Comparison of ENCODE assay signal across 8 cellular contexts in the genomic region with DNA sequence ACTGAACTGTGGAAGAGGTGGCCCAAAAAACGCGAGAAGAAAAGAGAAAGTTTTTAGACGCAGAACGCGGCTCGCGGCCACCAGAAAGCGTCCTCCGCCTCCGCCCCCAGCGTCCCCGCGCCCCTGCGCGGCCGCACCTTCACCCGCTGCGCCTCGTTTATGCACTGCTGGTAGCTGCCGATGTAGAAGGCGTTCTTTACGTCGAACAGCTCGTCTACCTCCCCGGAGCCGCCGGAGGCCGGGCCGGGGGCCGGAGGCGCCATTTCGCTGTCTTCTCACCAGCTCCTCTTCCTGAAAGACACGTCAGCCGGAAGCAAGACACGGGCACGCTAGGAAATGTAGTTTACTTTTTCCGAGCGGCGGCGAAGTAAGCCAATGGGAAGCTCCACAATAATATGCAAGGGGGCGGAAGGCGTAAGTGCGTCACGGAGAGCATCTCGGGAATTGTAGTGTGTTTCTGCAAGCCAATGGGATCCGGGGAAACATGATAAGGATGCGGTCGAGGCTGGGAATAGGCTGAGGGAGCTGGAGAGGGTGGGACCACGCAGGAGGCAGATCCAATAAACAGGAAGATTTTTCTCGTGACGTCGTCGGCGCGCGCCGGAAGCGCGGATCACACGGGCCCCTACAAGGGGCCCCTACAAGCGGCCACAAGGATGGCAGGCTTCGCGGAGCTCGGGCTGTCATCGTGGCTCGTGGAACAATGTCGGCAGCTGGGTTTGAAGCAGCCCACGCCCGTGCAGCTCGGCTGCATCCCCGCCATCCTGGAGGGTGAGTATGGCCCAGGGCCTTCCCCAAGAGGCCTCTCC. TPM values are rescaled to one million over a fixed set of nuclear protein-coding genes. Genes with fewer than 3 reads are reported as not detected.
DNase-seq lines count a peak whose midpoint lies in the region; ATAC-seq and TF ChIP-seq lines count a peak whose summit lies in the region.

A gene (minus strand): TSS at position 302 of the 809 bp plus-strand sequence. CDS start 39 bp downstream, at position 263.
A gene with protein sequence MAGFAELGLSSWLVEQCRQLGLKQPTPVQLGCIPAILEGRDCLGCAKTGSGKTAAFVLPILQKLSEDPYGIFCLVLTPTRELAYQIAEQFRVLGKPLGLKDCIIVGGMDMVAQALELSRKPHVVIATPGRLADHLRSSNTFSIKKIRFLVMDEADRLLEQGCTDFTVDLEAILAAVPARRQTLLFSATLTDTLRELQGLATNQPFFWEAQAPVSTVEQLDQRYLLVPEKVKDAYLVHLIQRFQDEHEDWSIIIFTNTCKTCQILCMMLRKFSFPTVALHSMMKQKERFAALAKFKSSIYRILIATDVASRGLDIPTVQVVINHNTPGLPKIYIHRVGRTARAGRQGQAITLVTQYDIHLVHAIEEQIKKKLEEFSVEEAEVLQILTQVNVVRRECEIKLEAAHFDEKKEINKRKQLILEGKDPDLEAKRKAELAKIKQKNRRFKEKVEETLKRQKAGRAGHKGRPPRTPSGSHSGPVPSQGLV (plus strand): TSS at position 630 of the 809 bp plus-strand sequence. CDS start 27 bp downstream, at position 657.

- H3K4me3 ChIP-seq in DOHH2 (ENCODE audit: low read length) = peak within 1 kb of the TSS; percentile 98
- peak within 1 kb of the TSS; percentile 80 for H3K4me3 ChIP-seq in GM23338
- H3K4me3 ChIP-seq in LNCaP clone FGC (ENCODE audit: low read depth, low read length) = peak within 1 kb of the TSS; percentile 100
- H3K4me3 ChIP-seq in fibroblast of lung (replicated peaks in 1 of 4; ENCODE audit: control extremely low read depth in 1 of 4, insufficient read depth in 1 of 4, low read depth in 3 of 4, low read length in 4 of 4) = peak within 1 kb of the TSS; percentile 93 to 100 (median 96)
- H3K4me3 ChIP-seq in naive thymus-derived CD4-positive, alpha-beta T cell (ENCODE audit: low read length) = peak within 1 kb of the TSS; percentile 85

- peak; percentile 97 for ATAC-seq in GM23338
- ATAC-seq in activated T-helper 17 cell treated with anti-CD3 and anti-CD28 coated beads, Interleukin-2, amount 50 U/mL, for 72 hours (replicated peaks) = peak; percentile 98
- peak; percentile 97 for ATAC-seq in naive thymus-derived CD4-positive, alpha-beta T cell
- ATAC-seq in stimulated activated naive B cell treated with anti-CD40 and anti-IgM and Interleukin-4, amounts not matched to agents 10 μg/mL and 1 μg/mL and 100 μg/mL, for 72 hours (replicated peaks) = peak; percentile 92 to 93

- H3K4me1 Mint-ChIP-seq in GM23338 = peaks cover 9% of the 10 kb centered on the region
- no peaks in the 10 kb centered on the region for H3K4me1 Mint-ChIP-seq in activated T-helper 17 cell treated with anti-CD3 and anti-CD28 coated beads, Interleukin-2, amount 50 U/mL, for 72 hours
- peaks cover 25 to 63% (median 36%) of the 10 kb centered on the region in 7 donors for H3K4me1 Mint-ChIP-seq in naive thymus-derived CD4-positive, alpha-beta T cell
- peaks cover 19 to 45% of the 10 kb centered on the region in 2 donors for H3K4me1 Mint-ChIP-seq in stimulated activated naive B cell treated with anti-CD40 and anti-IgM and Interleukin-4, amounts not matched to agents 10 μg/mL and 1 μg/mL and 100 μg/mL, for 72 hours

- intact Hi-C loops in naive thymus-derived CD4-positive, alpha-beta T cell (cut with micrococcal nuclease) = loop anchor here (1.0 to 5.0 kb wide), 19 partner anchors 13 to 401 kb away; a partner anchor contains a TSS

- CTCF ChIA-PET in RWPE1 (lab: Yijun Ruan, JAX) = interaction anchor here (0.7 to 2.5 kb wide), 4 partner anchors 21 to 419 kb away, joined by 3 to 8 read pairs (median 4); no protein-coding TSS in a partner anchor
- CTCF ChIA-PET in naive thymus-derived CD4-positive, alpha-beta T cell (lab: Charles Lee) = interaction anchor here (0.5 to 1.1 kb wide), 5 partner anchors 102 to 756 kb away, joined by 3 to 5 read pairs (median 3); no protein-coding TSS in a partner anchor

- peaks cover 49% of the 10 kb centered on the region for H3K36me3 Mint-ChIP-seq in GM23338 (ENCODE audit: low read depth)
- peaks cover 89% of the 10 kb centered on the region for H3K36me3 Mint-ChIP-seq in activated T-helper 17 cell treated with anti-CD3 and anti-CD28 coated beads, Interleukin-2, amount 50 U/mL, for 72 hours (ENCODE audit: low read depth)
- peaks cover 0 to 21% (median 6%) of the 10 kb centered on the region in 5 donors for H3K36me3 Mint-ChIP-seq in naive thymus-derived CD4-positive, alpha-beta T cell
- H3K36me3 Mint-ChIP-seq in stimulated activated naive B cell treated with anti-CD40 and anti-IgM and Interleukin-4, amounts not matched to agents 10 μg/mL and 1 μg/mL and 100 μg/mL, for 72 hours = peaks cover 28 to 43% of the 10 kb centered on the region in 2 donors

- H3K4me3 Mint-ChIP-seq in GM23338 = peak within 1 kb of the TSS; percentile 93
- H3K4me3 Mint-ChIP-seq in activated T-helper 17 cell treated with anti-CD3 and anti-CD28 coated beads, Interleukin-2, amount 50 U/mL, for 72 hours = peak within 1 kb of the TSS; percentile 90
- H3K4me3 Mint-ChIP-seq in naive thymus-derived CD4-positive, alpha-beta T cell = peak within 1 kb of the TSS; percentile 71 to 100 (median 92)
- peak within 1 kb of the TSS; percentile 88 to 93 for H3K4me3 Mint-ChIP-seq in stimulated activated naive B cell treated with anti-CD40 and anti-IgM and Interleukin-4, amounts not matched to agents 10 μg/mL and 1 μg/mL and 100 μg/mL, for 72 hours

- H2AFZ ChIP-seq in GM23338 (peak within 1 kb of the TSS; percentile 15), fibroblast of lung (ENCODE audit: low read length) (peak within 1 kb of the TSS; percentile 83)

- H3K4me1 ChIP-seq in DOHH2 (ENCODE audit: control insufficient read depth, low read length) = peaks cover 17% of the 10 kb centered on the region
- H3K4me1 ChIP-seq in GM23338 (ENCODE audit: insufficient read depth) = 0 out of 2 replicates have a peak, but pooled peaks cover 9% of the 10 kb centered on the region
- H3K4me1 ChIP-seq in fibroblast of lung (ENCODE audit: control insufficient read depth, extremely low read depth, insufficient read depth, low read length) = peaks cover 4% of the 10 kb centered on the region
- peaks cover 18 to 21% of the 10 kb centered on the region in 2 donors for H3K4me1 ChIP-seq in naive thymus-derived CD4-positive, alpha-beta T cell (ENCODE audit: control insufficient read depth in 2 of 2, insufficient read depth in 2 of 2, low read length in 2 of 2)

- H3K27ac ChIP-seq in DOHH2 (ENCODE audit: low read depth, low read length) = peak within 1 kb of the TSS; percentile 68
- H3K27ac ChIP-seq in GM23338 (ENCODE audit: low read depth) = peak within 1 kb of the TSS; percentile 7; the same call in 1 of the 2 replicates
- H3K27ac ChIP-seq in RWPE1 = peak within 1 kb of the TSS; percentile 84
- peak within 1 kb of the TSS; percentile 96 for H3K27ac ChIP-seq in fibroblast of lung (ENCODE audit: insufficient read depth, low read length)
- peak within 1 kb of the TSS; percentile 93 for H3K27ac ChIP-seq in naive thymus-derived CD4-positive, alpha-beta T cell (ENCODE audit: low read depth, low read length)

- H3K27me3 ChIP-seq in DOHH2 (ENCODE audit: control insufficient read depth, low read length) (no peaks in the 10 kb centered on the region), GM23338 (ENCODE audit: insufficient read depth) (no peaks in the 10 kb centered on the region), fibroblast of lung (ENCODE audit: control insufficient read depth, insufficient read depth, low read length) (no peaks in the 10 kb centered on the region)
- no peaks in the 10 kb centered on the region for H3K27me3 ChIP-seq in naive thymus-derived CD4-positive, alpha-beta T cell (ENCODE audit: control insufficient read depth in 2 of 2, insufficient read depth in 2 of 2, low read length in 2 of 2)

- no peak for TF ChIP-seq CTCF in DOHH2 (IDR thresholded peaks at IDR 0.05; ENCODE audit: low read depth, low read length, poor library complexity, severe bottlenecking)
- TF ChIP-seq CTCF in GM23338 (conservative IDR thresholded peaks at IDR 0.05; ENCODE audit: low read depth in 2 of 2) = no peak
- TF ChIP-seq CTCF in LNCaP clone FGC (IDR thresholded peaks at IDR 0.05; ENCODE audit: control insufficient read depth, extremely low read depth, insufficient read depth) = no peak
- no peak for TF ChIP-seq CTCF in RWPE1 (conservative IDR thresholded peaks at IDR 0.05; ENCODE audit: low read depth)
- no peak for TF ChIP-seq CTCF in fibroblast of lung (conservative IDR thresholded peaks at IDR 0.05 in 1 of 2, IDR thresholded peaks at IDR 0.05 in 1 of 2; ENCODE audit: low read depth in 1 of 2, low read length in 2 of 2)

- peak within 1 kb of the TSS; percentile 98 for H3K9ac ChIP-seq in fibroblast of lung (ENCODE audit: insufficient read depth, low read length)

- H3K27ac Mint-ChIP-seq in GM23338 = peak within 1 kb of the TSS; percentile 95
- peak within 1 kb of the TSS; percentile 95 for H3K27ac Mint-ChIP-seq in activated T-helper 17 cell treated with anti-CD3 and anti-CD28 coated beads, Interleukin-2, amount 50 U/mL, for 72 hours
- peak within 1 kb of the TSS; percentile 76 to 98 (median 96) for H3K27ac Mint-ChIP-seq in naive thymus-derived CD4-positive, alpha-beta T cell
- peak within 1 kb of the TSS; percentile 96 for H3K27ac Mint-ChIP-seq in stimulated activated naive B cell treated with anti-CD40 and anti-IgM and Interleukin-4, amounts not matched to agents 10 μg/mL and 1 μg/mL and 100 μg/mL, for 72 hours

- peak; percentile 100 for DNase-seq in GM23338 (ENCODE audit: low spot score)
- peak; percentile 100 for DNase-seq in LNCaP clone FGC (ENCODE audit: low read depth)
- DNase-seq in RWPE1 (ENCODE audit: low spot score) = peak; percentile 99
- peak; percentile 100 for DNase-seq in fibroblast of lung (ENCODE audit: low read depth in 2 of 2)
- DNase-seq in naive thymus-derived CD4-positive, alpha-beta T cell = peak; percentile 85 to 99 (median 99)
- peak; percentile 98 for DNase-seq in stimulated activated naive B cell treated with anti-CD40 and anti-IgM and Interleukin-4, amounts not matched to agents 10 μg/mL and 1 μg/mL and 100 μg/mL, for 72 hours

- H3K9me3 Mint-ChIP-seq in GM23338 = no peaks in the 10 kb centered on the region; the same call in 2 of the 3 replicates
- no peaks in the 10 kb centered on the region for H3K9me3 Mint-ChIP-seq in activated T-helper 17 cell treated with anti-CD3 and anti-CD28 coated beads, Interleukin-2, amount 50 U/mL, for 72 hours
- no peaks in the 10 kb centered on the region for H3K9me3 Mint-ChIP-seq in naive thymus-derived CD4-positive, alpha-beta T cell
- H3K9me3 Mint-ChIP-seq in stimulated activated naive B cell treated with anti-CD40 and anti-IgM and Interleukin-4, amounts not matched to agents 10 μg/mL and 1 μg/mL and 100 μg/mL, for 72 hours = no peaks in the 10 kb centered on the region

- no peaks in the 10 kb centered on the region for H3K9me2 ChIP-seq in DOHH2 (replicated peaks; ENCODE audit: control insufficient read depth, low read length)
- no peaks in the 10 kb centered on the region for H3K9me2 ChIP-seq in GM23338 (ENCODE audit: insufficient read depth)

- H3K36me3 ChIP-seq in DOHH2 (ENCODE audit: control insufficient read depth, low read length) = peaks cover 57% of the 10 kb centered on the region
- H3K36me3 ChIP-seq in GM23338 (ENCODE audit: insufficient read depth) = no peaks in the 10 kb centered on the region; the same call in 1 of the 2 replicates
- H3K36me3 ChIP-seq in fibroblast of lung (ENCODE audit: control insufficient read depth, insufficient read depth, low read length) = peaks cover 13% of the 10 kb centered on the region
- H3K36me3 ChIP-seq in naive thymus-derived CD4-positive, alpha-beta T cell (ENCODE audit: control insufficient read depth in 2 of 3, insufficient read depth in 3 of 3, low read length in 3 of 3) = peaks cover under 1 to 54% (median 1%) of the 10 kb centered on the region in 3 experiments

- H3K27me3 Mint-ChIP-seq in GM23338 (ENCODE audit: insufficient read depth, low read depth, poor library complexity) = peaks cover 8% of the 10 kb centered on the region
- H3K27me3 Mint-ChIP-seq in activated T-helper 17 cell treated with anti-CD3 and anti-CD28 coated beads, Interleukin-2, amount 50 U/mL, for 72 hours = no peaks in the 10 kb centered on the region
- H3K27me3 Mint-ChIP-seq in naive thymus-derived CD4-positive, alpha-beta T cell = peaks cover 0 to 2% (median 0%) of the 10 kb centered on the region in 5 donors
- no peaks in the 10 kb centered on the region for H3K27me3 Mint-ChIP-seq in stimulated activated naive B cell treated with anti-CD40 and anti-IgM and Interleukin-4, amounts not matched to agents 10 μg/mL and 1 μg/mL and 100 μg/mL, for 72 hours

- H3F3A ChIP-seq in DOHH2 (ENCODE audit: control insufficient read depth, insufficient read depth) = no peaks in the 10 kb centered on the region
- H3F3A ChIP-seq in GM23338 (replicated peaks; ENCODE audit: low read depth) = 0 out of 2 replicates have a peak, but pooled peaks cover 3% of the 10 kb centered on the region

- H4K20me1 ChIP-seq in DOHH2 (ENCODE audit: control insufficient read depth, insufficient read depth, low read depth, low read length) (0 out of 2 replicates have a peak, but pooled peaks cover 6% of the 10 kb centered on the region), GM23338 (replicated peaks; ENCODE audit: insufficient read depth) (peaks cover 6% of the 10 kb centered on the region), fibroblast of lung (ENCODE audit: control insufficient read depth, extremely low read depth, insufficient read depth, low read length) (no peaks in the 10 kb centered on the region)

- POLR2A ChIA-PET in RWPE1 (lab: Yijun Ruan, JAX; ENCODE audit: low non-redundant PET) = interaction anchor here (0.8 to 1.1 kb wide), 3 partner anchors 10 to 326 kb away, joined by 3 to 4 read pairs (median 3); no protein-coding TSS in a partner anchor
- POLR2A ChIA-PET in naive thymus-derived CD4-positive, alpha-beta T cell (lab: Charles Lee) = interaction anchor here (0.6 to 2.5 kb wide), 22 partner anchors 10 to 638 kb away, joined by 3 to 15 read pairs (median 4); a partner anchor contains a TSS

- H3K4me2 ChIP-seq in DOHH2 (ENCODE audit: low read length) = peak within 1 kb of the TSS; percentile 90
- H3K4me2 ChIP-seq in GM23338 = peak within 1 kb of the TSS; percentile 95
- peak within 1 kb of the TSS; percentile 98 for H3K4me2 ChIP-seq in fibroblast of lung (ENCODE audit: extremely low read depth, insufficient read depth, low read length)

- peaks cover 71% of the 10 kb centered on the region for H3K79me2 ChIP-seq in DOHH2 (ENCODE audit: control insufficient read depth, low read length)
- peaks cover 44% of the 10 kb centered on the region for H3K79me2 ChIP-seq in GM23338 (replicated peaks; ENCODE audit: insufficient read depth)
- peaks cover 41% of the 10 kb centered on the region for H3K79me2 ChIP-seq in fibroblast of lung (ENCODE audit: control insufficient read depth, insufficient read depth, low read length)

- H3K9me3 ChIP-seq in DOHH2 (ENCODE audit: control insufficient read depth, insufficient read depth, low read length) (no peaks in the 10 kb centered on the region), fibroblast of lung (ENCODE audit: control insufficient read depth, insufficient read depth, low read depth, low read length) (no peaks in the 10 kb centered on the region)
- no peaks in the 10 kb centered on the region for H3K9me3 ChIP-seq in naive thymus-derived CD4-positive, alpha-beta T cell (ENCODE audit: control insufficient read depth in 2 of 3, low read length in 3 of 3)

RNA-seq across cellular contexts. Expression of the first gene that starts in this region (rescaled TPM):
- total RNA-seq in GM23338 (2014; rRNA removed; shearing (Covaris generic)) = 235 and 263 TPM in 2 replicates
- polyA plus RNA-seq in GM23338 (2016; fragmentation: Nextera tagmentation; extraction: Ambion mirVana) (263 and 269 TPM in 2 replicates), fibroblast of lung (146 and 159 TPM in 2 replicates)
- 100 to 1,000 TPM; 166 to 171 TPM for total RNA-seq in activated T-helper 17 cell treated with anti-CD3 and anti-CD28 coated beads, Interleukin-2, amount 50 U/mL, for 72 hours
- 120 and 182 TPM in 2 replicates for total RNA-seq in fibroblast of lung
- polyA plus RNA-seq in fibroblast of lung (2012) = 218 and 273 TPM in 2 replicates
- polyA minus RNA-seq in fibroblast of lung (ENCODE audit: low replicate concordance) = 127 and 172 TPM in 2 replicates
- total RNA-seq in naive thymus-derived CD4-positive, alpha-beta T cell = 100 to 1,000 TPM; 124 to 283 (median 163) TPM
- 100 to 1,000 TPM; 214 to 247 TPM for polyA plus RNA-seq in naive thymus-derived CD4-positive, alpha-beta T cell

RNA-seq across cellular contexts. Expression of the second gene that starts in this region (rescaled TPM):
- 49.6 and 75.3 TPM in 2 replicates for total RNA-seq in GM23338 (2014; rRNA removed; shearing (Covaris generic))
- polyA plus RNA-seq in GM23338 (2016; fragmentation: Nextera tagmentation; extraction: Ambion mirVana) (40.2 and 44.2 TPM in 2 replicates), fibroblast of lung (25.3 and 30.4 TPM in 2 replicates)
- total RNA-seq in activated T-helper 17 cell treated with anti-CD3 and anti-CD28 coated beads, Interleukin-2, amount 50 U/mL, for 72 hours = 10 to 100 TPM; 33.7 to 54.4 TPM
- 55.7 and 56.3 TPM in 2 replicates for total RNA-seq in fibroblast of lung
- polyA plus RNA-seq in fibroblast of lung (2012) = 28.6 and 39.6 TPM in 2 replicates
- polyA minus RNA-seq in fibroblast of lung (ENCODE audit: low replicate concordance) = 54.3 and 65.8 TPM in 2 replicates
- total RNA-seq in naive thymus-derived CD4-positive, alpha-beta T cell = 10 to 100 TPM; 36.4 to 63.2 (median 50.2) TPM
- polyA plus RNA-seq in naive thymus-derived CD4-positive, alpha-beta T cell = 10 to 100 TPM; 19.9 to 50.8 TPM

Comparison
In these comparisons a context has a peak if more than half of its experiments do, and no peak if none do; other contexts are left out.
1. Peak in every context shown above with its lines: DNase-seq, ATAC-seq, H3K4me3 ChIP-seq and H3K27ac ChIP-seq.
2. H3K27ac ChIP-seq: peak in every context shown above with its lines; median percentile 96 in fibroblast of lung; 93 in naive thymus-derived CD4-positive, alpha-beta T cell; 84 in RWPE1; 68 in DOHH2; 7 in GM23338.